1 cellular context compared by ENCODE assay signal in genomic region chr16:81237942-81238295, GRCh38.
TF ChIP-seq lines count a peak whose summit lies in the region.

No MANE protein-coding gene starts in this region.

TF ChIP-seq in A549, 52 proteins besides CTCF, POLR2A, EP300 and RAD21:
- TF ChIP-seq CEBPB (IDR thresholded peaks at IDR 0.05) (no peak), ESRRA (IDR thresholded peaks at IDR 0.05; ENCODE audit: borderline replicate concordance, low read length) (no peak), NPAS2 (CRISPR knock-in tag; IDR thresholded peaks at IDR 0.05; ENCODE audit: borderline replicate concordance) (no peak), RCOR1 (IDR thresholded peaks at IDR 0.05; ENCODE audit: low read depth, low read length) (no peak), MAX (IDR thresholded peaks at IDR 0.05) (no peak), HOXB5 (CRISPR knock-in tag; IDR thresholded peaks at IDR 0.05) (no peak), EHF (CRISPR knock-in tag; IDR thresholded peaks at IDR 0.05) (no peak), BHLHE40 (IDR thresholded peaks at IDR 0.05; ENCODE audit: low read depth, low read length) (no peak), NFE2L2 (conservative IDR thresholded peaks at IDR 0.05; ENCODE audit: low read length) (no peak), POLR2AphosphoS2 (conservative IDR thresholded peaks at IDR 0.05; ENCODE audit: low read length) (no peak), HEYL (CRISPR knock-in tag; IDR thresholded peaks at IDR 0.05) (no peak)
- TF ChIP-seq, protein P1, sequence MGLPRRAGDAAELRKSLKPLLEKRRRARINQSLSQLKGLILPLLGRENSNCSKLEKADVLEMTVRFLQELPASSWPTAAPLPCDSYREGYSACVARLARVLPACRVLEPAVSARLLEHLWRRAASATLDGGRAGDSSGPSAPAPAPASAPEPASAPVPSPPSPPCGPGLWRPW (IDR thresholded peaks at IDR 0.05): no peak
- TF ChIP-seq, protein P2, sequence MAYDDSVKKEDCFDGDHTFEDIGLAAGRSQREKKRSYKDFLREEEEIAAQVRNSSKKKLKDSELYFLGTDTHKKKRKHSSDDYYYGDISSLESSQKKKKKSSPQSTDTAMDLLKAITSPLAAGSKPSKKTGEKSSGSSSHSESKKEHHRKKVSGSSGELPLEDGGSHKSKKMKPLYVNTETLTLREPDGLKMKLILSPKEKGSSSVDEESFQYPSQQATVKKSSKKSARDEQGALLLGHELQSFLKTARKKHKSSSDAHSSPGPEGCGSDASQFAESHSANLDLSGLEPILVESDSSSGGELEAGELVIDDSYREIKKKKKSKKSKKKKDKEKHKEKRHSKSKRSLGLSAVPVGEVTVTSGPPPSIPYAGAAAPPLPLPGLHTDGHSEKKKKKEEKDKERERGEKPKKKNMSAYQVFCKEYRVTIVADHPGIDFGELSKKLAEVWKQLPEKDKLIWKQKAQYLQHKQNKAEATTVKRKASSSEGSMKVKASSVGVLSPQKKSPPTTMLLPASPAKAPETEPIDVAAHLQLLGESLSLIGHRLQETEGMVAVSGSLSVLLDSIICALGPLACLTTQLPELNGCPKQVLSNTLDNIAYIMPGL (CRISPR knock-in tag; IDR thresholded peaks at IDR 0.05; ENCODE audit: borderline replicate concordance): no peak
- TF ChIP-seq, protein P3, sequence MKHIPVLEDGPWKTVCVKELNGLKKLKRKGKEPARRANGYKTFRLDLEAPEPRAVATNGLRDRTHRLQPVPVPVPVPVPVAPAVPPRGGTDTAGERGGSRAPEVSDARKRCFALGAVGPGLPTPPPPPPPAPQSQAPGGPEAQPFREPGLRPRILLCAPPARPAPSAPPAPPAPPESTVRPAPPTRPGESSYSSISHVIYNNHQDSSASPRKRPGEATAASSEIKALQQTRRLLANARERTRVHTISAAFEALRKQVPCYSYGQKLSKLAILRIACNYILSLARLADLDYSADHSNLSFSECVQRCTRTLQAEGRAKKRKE (CRISPR knock-in tag; IDR thresholded peaks at IDR 0.05; ENCODE audit: low read depth): no peak
- TF ChIP-seq, protein P4, sequence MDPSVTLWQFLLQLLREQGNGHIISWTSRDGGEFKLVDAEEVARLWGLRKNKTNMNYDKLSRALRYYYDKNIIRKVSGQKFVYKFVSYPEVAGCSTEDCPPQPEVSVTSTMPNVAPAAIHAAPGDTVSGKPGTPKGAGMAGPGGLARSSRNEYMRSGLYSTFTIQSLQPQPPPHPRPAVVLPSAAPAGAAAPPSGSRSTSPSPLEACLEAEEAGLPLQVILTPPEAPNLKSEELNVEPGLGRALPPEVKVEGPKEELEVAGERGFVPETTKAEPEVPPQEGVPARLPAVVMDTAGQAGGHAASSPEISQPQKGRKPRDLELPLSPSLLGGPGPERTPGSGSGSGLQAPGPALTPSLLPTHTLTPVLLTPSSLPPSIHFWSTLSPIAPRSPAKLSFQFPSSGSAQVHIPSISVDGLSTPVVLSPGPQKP (IDR thresholded peaks at IDR 0.05; ENCODE audit: low read depth, low read length): no peak
